8 cellular contexts compared by ENCODE assay signal in the genomic region with DNA sequence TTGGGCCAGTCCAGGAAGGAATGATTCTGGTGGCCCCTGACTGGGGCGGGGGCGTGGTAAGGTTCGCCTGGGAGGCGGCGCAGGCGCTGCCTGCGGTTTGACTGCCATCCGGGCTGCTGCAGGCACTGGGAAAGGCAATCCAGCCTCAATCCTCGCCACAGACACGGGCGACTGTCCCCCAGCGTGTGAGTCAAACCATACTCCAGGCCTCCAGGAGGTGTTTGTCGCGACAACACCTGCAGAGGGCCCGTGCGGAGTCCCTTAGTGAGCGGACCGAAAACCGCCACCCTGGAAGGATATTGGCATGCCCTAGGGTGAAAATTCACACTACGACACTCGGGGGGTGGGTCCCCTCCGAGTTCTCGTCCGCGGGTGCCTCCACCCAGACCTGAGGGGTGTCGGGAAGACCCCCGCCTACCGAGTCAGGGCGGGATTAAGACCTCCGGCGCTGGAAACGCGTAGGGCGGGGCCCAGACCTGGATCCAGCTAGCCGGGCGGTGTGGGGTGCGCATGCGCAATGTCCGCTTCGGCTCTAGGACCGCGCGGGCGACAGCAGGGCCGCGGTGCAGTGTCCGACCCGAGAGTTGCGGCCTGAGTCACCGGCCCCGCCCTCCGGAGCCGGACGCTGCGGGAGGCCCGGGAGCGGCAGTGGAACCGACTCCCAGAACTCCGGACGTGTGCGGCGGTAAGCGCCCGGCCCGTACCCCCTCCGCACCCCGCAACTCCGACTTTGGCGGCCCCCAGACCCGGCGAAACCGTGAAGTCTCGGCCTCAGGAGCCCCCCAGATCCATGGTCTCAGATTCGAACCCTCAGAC. TPM values are rescaled to one million over a fixed set of nuclear protein-coding genes. Genes with fewer than 3 reads are reported as not detected.
DNase-seq lines count a peak whose midpoint lies in the region; ATAC-seq and TF ChIP-seq lines count a peak whose summit lies in the region.

Gene CAPNS1, plus strand, starts transcription at position 594 of the 816 bp plus-strand sequence. CDS start 946 bp downstream, outside the sequence.

- peak within 1 kb of the TSS; percentile 96 for H3K27ac ChIP-seq in colonic mucosa

- peaks cover 3% of the 10 kb centered on the region for H3K4me1 ChIP-seq in colonic mucosa

- DNase-seq in BJ (ENCODE audit: low read depth): peak; percentile 66
- peak; percentile 94 for DNase-seq in GM19238 (ENCODE audit: insufficient read length, low spot score)
- peak; percentile 96 to 98 for DNase-seq in NCI-H524 (lab: John Stamatoyannopoulos, UW)
- DNase-seq in activated CD4-positive, alpha-beta T cell treated with anti-CD3 and anti-CD28 coated beads for 4 hours: peak; percentile 86 to 91
- peak; percentile 97 for DNase-seq in colonic mucosa
- DNase-seq in left lobe of liver (ENCODE audit: low spot score): peak; percentile 98
- DNase-seq in stimulated activated CD4-positive, alpha-beta T cell treated with anti-CD3 and anti-CD28 coated beads, Interleukin-2, amount 100 ng/mL, for 4 hours (ENCODE audit: low read depth): peak; percentile 85

- POLR2A ChIA-PET in BJ (lab: Charles Lee): interaction anchor here (1.0 kb wide), 1 partner anchor 12 kb away, joined by 4 read pairs; no protein-coding TSS in a partner anchor

- H3K4me3 ChIP-seq in BJ (ENCODE audit: low read depth, low read length): peak within 1 kb of the TSS; percentile 94
- peak within 1 kb of the TSS; percentile 64 for H3K4me3 ChIP-seq in colonic mucosa

- intact Hi-C loops in colonic mucosa (cut with DNase I): no loop called here

- peaks cover 11% of the 10 kb centered on the region for H3K36me3 ChIP-seq in BJ (ENCODE audit: control insufficient read depth, insufficient read depth, low read length)
- no peaks in the 10 kb centered on the region for H3K36me3 ChIP-seq in colonic mucosa

- H3K9me3 ChIP-seq in colonic mucosa: no peaks in the 10 kb centered on the region

- CTCF ChIA-PET in BJ (lab: Yijun Ruan, JAX): interaction anchor here (3.1 kb wide), 1 partner anchor 12 kb away, joined by 13 read pairs; no protein-coding TSS in a partner anchor

- H3K27me3 ChIP-seq in BJ (ENCODE audit: control insufficient read depth, insufficient read depth, low read length) (no peaks in the 10 kb centered on the region), colonic mucosa (no peaks in the 10 kb centered on the region)

- peak within 1 kb of the TSS; percentile 99 to 100 for H3K9ac ChIP-seq in colonic mucosa (ENCODE audit: low read depth in 2 of 2, low read length in 2 of 2)

- TF ChIP-seq CTCF in BJ (IDR thresholded peaks at IDR 0.05; ENCODE audit: insufficient read depth, low read depth, low read length): no peak
- TF ChIP-seq CTCF in colonic mucosa (IDR thresholded peaks at IDR 0.05): no peak

- ATAC-seq in HG03442 (IDR thresholded peaks at IDR 0.05; ENCODE audit: unreplicated experiment) (peak; percentile 78), left lobe of liver (peak; percentile 86)

RNA-seq across cellular contexts. Expression of gene CAPNS1, which starts in this region (rescaled TPM):
- 929 and 1,299 TPM in 2 replicates for polyA plus RNA-seq in BJ (2011; rRNA removed)
- 630 and 695 TPM in 2 replicates for polyA minus RNA-seq in BJ (2011; rRNA and poly(A)+ RNA removed)
- 100 to 1,000 TPM; 677 to 794 TPM for total RNA-seq in colonic mucosa
- total RNA-seq in left lobe of liver: 168 TPM

Comparison
In these comparisons a context has a peak if more than half of its experiments do, and no peak if none do; other contexts are left out.
1. Peak in every context shown above with its lines: DNase-seq, ATAC-seq, H3K4me3 ChIP-seq and H3K27ac ChIP-seq.